Comparison of ENCODE assay signal across 1 cellular context in genomic region chr1:203860396-203860951, GRCh38.
TF ChIP-seq lines count a peak whose summit lies in the region.

No MANE protein-coding gene starts in this region.

TF ChIP-seq in HEK293, 187 proteins besides CTCF, POLR2A, EP300 and RAD21 (continued from another document):
- TF ChIP-seq HIC1 (tag by site-specific recombination; IDR thresholded peaks at IDR 0.05): 0 out of 2 replicates have a peak, but pooled peaks have one; percentile 33
- no peak for TF ChIP-seq ZNF274 (IDR thresholded peaks at IDR 0.05; ENCODE audit: low read length)
- TF ChIP-seq ZNF274 (tag by site-specific recombination; IDR thresholded peaks at IDR 0.05; ENCODE audit: borderline replicate concordance): no peak
- no peak for TF ChIP-seq GLIS1 (tag by site-specific recombination; IDR thresholded peaks at IDR 0.05)
- TF ChIP-seq ZNF488 (tag by site-specific recombination; IDR thresholded peaks at IDR 0.05): no peak
- no peak for TF ChIP-seq ZNF184 (tag by site-specific recombination; IDR thresholded peaks at IDR 0.05)
- TF ChIP-seq ZNF398 (tag by site-specific recombination; IDR thresholded peaks at IDR 0.05): no peak
- TF ChIP-seq ZNF837 (tag by site-specific recombination; IDR thresholded peaks at IDR 0.05): no peak
- TF ChIP-seq ZNF37A (tag by site-specific recombination; IDR thresholded peaks at IDR 0.05): no peak
- TF ChIP-seq ZNF791 (tag by site-specific recombination; IDR thresholded peaks at IDR 0.05): no peak
- TF ChIP-seq HOXC10 (CRISPR knock-in tag; IDR thresholded peaks at IDR 0.05): no peak
- TF ChIP-seq ZNF529 (tag by site-specific recombination; IDR thresholded peaks at IDR 0.05; ENCODE audit: insufficient replicate concordance): no peak
- no peak for TF ChIP-seq KLF16 (tag by site-specific recombination; IDR thresholded peaks at IDR 0.05)
